In genomic region chr4:16636911-16637630, GRCh38 we compare ENCODE assay signal across 24 cellular contexts.
DNase-seq lines count a peak whose midpoint lies in the region; ATAC-seq and TF ChIP-seq lines count a peak whose summit lies in the region.
"Had no signal": no experiment of that assay in that cellular context is flagged by ENCODE, and none has a peak within 500 bp of the region (broad histone marks: within the 10 kb centered on the region; RNA-seq: fewer than 3 reads in every experiment).

No MANE protein-coding gene starts in this region.

- WGBS in HUES64: 86% methylated on average over 3 of the region's 4 CpGs

- peak overlapping the region; percentile 57; the same call in 1 of the 2 replicates for H3K27ac ChIP-seq in HUES64 (ENCODE audit: low read depth, low read length)
- peak overlapping the region in 44 of 59 donors; percentile 1 to 74 (median 42) for H3K27ac ChIP-seq in dorsolateral prefrontal cortex
- H3K27ac ChIP-seq: BLaER1, right lobe of liver, RWPE1 had no signal

- no peaks in the 10 kb centered on the region for H3K9me3 ChIP-seq in HUES64 (ENCODE audit: insufficient read depth, low read depth, low read length)
- H3K9me3 ChIP-seq: Caco-2, mucosa of descending colon, right lobe of liver had no signal

- intact Hi-C loops in dorsolateral prefrontal cortex (cut with DNase I): loop anchor here in 1 of 2 donors (5.0 kb wide), 1 partner anchor 120 kb away; no protein-coding TSS in a partner anchor

- no peaks in the 10 kb centered on the region for H3K27me3 ChIP-seq in HUES64 (ENCODE audit: insufficient read depth, low read length)
- H3K27me3 ChIP-seq in dorsolateral prefrontal cortex: no peaks in the 10 kb centered on the region
- H3K27me3 ChIP-seq: BLaER1, right lobe of liver had no signal

- no peak overlapping the region for H3K4me3 ChIP-seq in HUES64 (ENCODE audit: low read length)
- H3K4me3 ChIP-seq in dorsolateral prefrontal cortex: no peak overlapping the region
- H3K4me3 ChIP-seq: BLaER1, mucosa of descending colon, right lobe of liver had no signal

- peaks cover 23% of the 10 kb centered on the region for H3K4me1 ChIP-seq in HUES64 (ENCODE audit: insufficient read depth, low read length)
- H3K4me1 ChIP-seq: BLaER1, Caco-2, right lobe of liver had no signal

- DNase-seq in Daoy (ENCODE audit: low read depth) (peak; percentile 9), dorsolateral prefrontal cortex (no peak), medulla oblongata (ENCODE audit: extremely low spot score) (peak; percentile 35), NCI-H1092 treated with DMSO at 0.1 percent for 48 hours (lab: John Stamatoyannopoulos, UW) (no peak), NCI-H774 (lab: John Stamatoyannopoulos, UW) (no peak)
- DNase-seq: ACHN; activated CD8-positive, alpha-beta memory T cell treated with anti-CD3 and anti-CD28 coated beads, Interleukin-2, amount 50 U/mL, for 48 hours; anterior cingulate cortex; Caco-2; erythroblast; HFFc6; MM.1S; mucosa of descending colon; NCI-H2171 treated with DMSO at 0.1 percent for 48 hours; NCI-H69; right lobe of liver; stimulated activated naive CD8-positive, alpha-beta T cell treated with anti-CD3 and anti-CD28 coated beads, Interleukin-15, Interleukin-2, amounts not matched to agents 100 U/mL and 50 U/mL, for 24 hours had no signal

- ATAC-seq in HG02678 (IDR thresholded peaks at IDR 0.05; ENCODE audit: unreplicated experiment) (no peak), GM21825 (IDR thresholded peaks at IDR 0.05; ENCODE audit: unreplicated experiment) (no peak)
- ATAC-seq: activated T-helper 17 cell treated with anti-CD3 and anti-CD28 coated beads, Interleukin-2, amount 50 U/mL, for 72 hours; mucosa of descending colon; right lobe of liver; SK-N-SH treated with all-trans-retinoic acid at 6 μM for 48 hours; stimulated activated naive CD8-positive, alpha-beta T cell treated with anti-CD3 and anti-CD28 coated beads, Interleukin-15, Interleukin-2, amounts not matched to agents 100 U/mL and 50 U/mL, for 24 hours had no signal

- no peaks in the 10 kb centered on the region for H3K36me3 ChIP-seq in HUES64 (ENCODE audit: insufficient read depth, low read length)
- H3K36me3 ChIP-seq: BLaER1, right lobe of liver had no signal

- TF ChIP-seq CTCF in dorsolateral prefrontal cortex (IDR thresholded peaks at IDR 0.05 in 54 of 56, conservative IDR thresholded peaks at IDR 0.05 in 2 of 56; ENCODE audit: low read depth in 1 of 56, partially characterized antibody in 56 of 56): no peak

- no peak overlapping the region for H3K9ac ChIP-seq in HUES64 (ENCODE audit: low read depth, low read length)
- H3K9ac ChIP-seq: BLaER1 had no signal

Comparison
In these comparisons a context has a peak if more than half of its experiments do, and no peak if none do; other contexts are left out.
1. DNase-seq: peak in Daoy (single experiment) and medulla oblongata (single experiment); none in dorsolateral prefrontal cortex (0 of 10), NCI-H1092 treated with DMSO at 0.1 percent for 48 hours (single experiment) and NCI-H774 (single experiment).